In genomic region chrX:130118396-130118795, GRCh38 we compare ENCODE assay signal across 1 cellular context.
TF ChIP-seq lines count a peak whose summit lies in the region.

No MANE protein-coding gene starts in this region.

TF ChIP-seq in GM12878, 131 proteins besides CTCF, POLR2A, EP300 and RAD21:
- TF ChIP-seq PML (IDR thresholded peaks at IDR 0.05; ENCODE audit: low read length) (no peak), SPI1 (IDR thresholded peaks at IDR 0.05; ENCODE audit: borderline replicate concordance, insufficient read depth, low read depth, low read length) (peak; percentile 27; the same call in 1 of the 2 replicates)
TF ChIP-seq in GM12878: peak in this region for 1.
